In genomic region chr10:126969310-126969709, GRCh38 we compare ENCODE assay signal across 10 cellular contexts.
DNase-seq lines count a peak whose midpoint lies in the region; ATAC-seq and TF ChIP-seq lines count a peak whose summit lies in the region.
"Had no signal": no experiment of that assay in that cellular context is flagged by ENCODE, and none has a peak within 500 bp of the region (broad histone marks: within the 10 kb centered on the region; RNA-seq: fewer than 3 reads in every experiment).

No MANE protein-coding gene starts in this region.

- DNase-seq in SKM-1 treated with dmso at 0.1 percent for 144 hours (lab: John Stamatoyannopoulos, UW; ENCODE audit: unreplicated experiment), result peak; percentile 12
- no peak for DNase-seq in SKM-1 (lab: John Stamatoyannopoulos, UW; ENCODE audit: unreplicated experiment)
- peak; percentile 41 for DNase-seq in iPS DF 4.7 (ENCODE audit: extremely low read depth, low spot score)
- no peak for DNase-seq in type B pancreatic cell (ENCODE audit: extremely low spot score, unreplicated experiment)
- no peak for DNase-seq in ecto neural progenitor cell (ENCODE audit: low spot score)
- no peak for DNase-seq in stimulated activated naive CD8-positive, alpha-beta T cell treated with anti-CD3 and anti-CD28 coated beads, Interleukin-15, amount 100 ng/mL, for 72 hours
- DNase-seq: effector CD4-positive, alpha-beta T cell; MM.1S had no signal

- H3K27ac Mint-ChIP-seq in type B pancreatic cell, result no peak overlapping the region
- H3K27ac Mint-ChIP-seq in stimulated activated naive CD8-positive, alpha-beta T cell treated with anti-CD3 and anti-CD28 coated beads, Interleukin-15, amount 100 ng/mL, for 72 hours, result no peak overlapping the region

- no peaks in the 10 kb centered on the region for H3K27me3 Mint-ChIP-seq in type B pancreatic cell
- H3K27me3 Mint-ChIP-seq in stimulated activated naive CD8-positive, alpha-beta T cell treated with anti-CD3 and anti-CD28 coated beads, Interleukin-15, amount 100 ng/mL, for 72 hours, result no peaks in the 10 kb centered on the region

- peaks cover 29% of the 10 kb centered on the region for H3K36me3 Mint-ChIP-seq in type B pancreatic cell

- peak; percentile 31 for TF ChIP-seq CTCF in type B pancreatic cell (conservative IDR thresholded peaks at IDR 0.05)

- H3K9me3 Mint-ChIP-seq in type B pancreatic cell, result no peaks in the 10 kb centered on the region
- peaks cover 3 to 11% of the 10 kb centered on the region in 2 donors for H3K9me3 Mint-ChIP-seq in stimulated activated naive CD8-positive, alpha-beta T cell treated with anti-CD3 and anti-CD28 coated beads, Interleukin-15, amount 100 ng/mL, for 72 hours

- H3K4me3 Mint-ChIP-seq in type B pancreatic cell, result no peak overlapping the region
- H3K4me3 Mint-ChIP-seq in stimulated activated naive CD8-positive, alpha-beta T cell treated with anti-CD3 and anti-CD28 coated beads, Interleukin-15, amount 100 ng/mL, for 72 hours, result no peak overlapping the region

- ATAC-seq in SK-N-SH treated with all-trans-retinoic acid at 6 μM for 48 hours (0 out of 3 replicates have a peak, but pooled peaks have one; percentile 12), HG03175 (IDR thresholded peaks at IDR 0.05; ENCODE audit: unreplicated experiment) (no peak)
- ATAC-seq in stimulated activated naive CD8-positive, alpha-beta T cell treated with anti-CD3 and anti-CD28 coated beads, Interleukin-15, amount 100 ng/mL, for 72 hours, result no peak

- peaks cover 22% of the 10 kb centered on the region for H3K4me1 Mint-ChIP-seq in type B pancreatic cell (ENCODE audit: unreplicated experiment)
- no peaks in the 10 kb centered on the region for H3K4me1 Mint-ChIP-seq in stimulated activated naive CD8-positive, alpha-beta T cell treated with anti-CD3 and anti-CD28 coated beads, Interleukin-15, amount 100 ng/mL, for 72 hours

TF ChIP-seq in SK-N-SH treated with all-trans-retinoic acid at 6 μM for 48 hours, 23 proteins besides CTCF, POLR2A, EP300 and RAD21:
- no peak for TF ChIP-seq ARNTL (CRISPR knock-in tag; IDR thresholded peaks at IDR 0.05; ENCODE audit: borderline replicate concordance, low read depth)
- no peak for TF ChIP-seq ZFP3 (CRISPR knock-in tag; IDR thresholded peaks at IDR 0.05)
- no peak for TF ChIP-seq PATZ1 (CRISPR knock-in tag; IDR thresholded peaks at IDR 0.05; ENCODE audit: borderline replicate concordance)
- no peak for TF ChIP-seq TSHZ2 (CRISPR knock-in tag; IDR thresholded peaks at IDR 0.05)
- TF ChIP-seq ZC3H10 (CRISPR knock-in tag; IDR thresholded peaks at IDR 0.05), result no peak
- TF ChIP-seq ISL1 (CRISPR knock-in tag; IDR thresholded peaks at IDR 0.05), result no peak
- no peak for TF ChIP-seq PPARA (CRISPR knock-in tag; IDR thresholded peaks at IDR 0.05; ENCODE audit: borderline replicate concordance)
- TF ChIP-seq, protein P1, sequence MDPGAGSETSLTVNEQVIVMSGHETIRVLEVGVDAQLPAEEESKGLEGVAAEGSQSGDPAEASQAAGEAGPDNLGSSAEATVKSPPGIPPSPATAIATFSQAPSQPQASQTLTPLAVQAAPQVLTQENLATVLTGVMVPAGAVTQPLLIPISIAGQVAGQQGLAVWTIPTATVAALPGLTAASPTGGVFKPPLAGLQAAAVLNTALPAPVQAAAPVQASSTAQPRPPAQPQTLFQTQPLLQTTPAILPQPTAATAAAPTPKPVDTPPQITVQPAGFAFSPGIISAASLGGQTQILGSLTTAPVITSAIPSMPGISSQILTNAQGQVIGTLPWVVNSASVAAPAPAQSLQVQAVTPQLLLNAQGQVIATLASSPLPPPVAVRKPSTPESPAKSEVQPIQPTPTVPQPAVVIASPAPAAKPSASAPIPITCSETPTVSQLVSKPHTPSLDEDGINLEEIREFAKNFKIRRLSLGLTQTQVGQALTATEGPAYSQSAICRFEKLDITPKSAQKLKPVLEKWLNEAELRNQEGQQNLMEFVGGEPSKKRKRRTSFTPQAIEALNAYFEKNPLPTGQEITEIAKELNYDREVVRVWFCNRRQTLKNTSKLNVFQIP (CRISPR knock-in tag; IDR thresholded peaks at IDR 0.05; ENCODE audit: borderline replicate concordance, low read depth), result no peak
- TF ChIP-seq TCF4 (CRISPR knock-in tag; IDR thresholded peaks at IDR 0.05; ENCODE audit: borderline replicate concordance), result no peak
- TF ChIP-seq ZFP30 (CRISPR knock-in tag; IDR thresholded peaks at IDR 0.05), result no peak
- no peak for TF ChIP-seq GLIS3 (CRISPR knock-in tag; IDR thresholded peaks at IDR 0.05)
- TF ChIP-seq RARB (CRISPR knock-in tag; IDR thresholded peaks at IDR 0.05), result no peak
- no peak for TF ChIP-seq TOX (CRISPR knock-in tag; IDR thresholded peaks at IDR 0.05; ENCODE audit: borderline replicate concordance)
- TF ChIP-seq, protein P2, sequence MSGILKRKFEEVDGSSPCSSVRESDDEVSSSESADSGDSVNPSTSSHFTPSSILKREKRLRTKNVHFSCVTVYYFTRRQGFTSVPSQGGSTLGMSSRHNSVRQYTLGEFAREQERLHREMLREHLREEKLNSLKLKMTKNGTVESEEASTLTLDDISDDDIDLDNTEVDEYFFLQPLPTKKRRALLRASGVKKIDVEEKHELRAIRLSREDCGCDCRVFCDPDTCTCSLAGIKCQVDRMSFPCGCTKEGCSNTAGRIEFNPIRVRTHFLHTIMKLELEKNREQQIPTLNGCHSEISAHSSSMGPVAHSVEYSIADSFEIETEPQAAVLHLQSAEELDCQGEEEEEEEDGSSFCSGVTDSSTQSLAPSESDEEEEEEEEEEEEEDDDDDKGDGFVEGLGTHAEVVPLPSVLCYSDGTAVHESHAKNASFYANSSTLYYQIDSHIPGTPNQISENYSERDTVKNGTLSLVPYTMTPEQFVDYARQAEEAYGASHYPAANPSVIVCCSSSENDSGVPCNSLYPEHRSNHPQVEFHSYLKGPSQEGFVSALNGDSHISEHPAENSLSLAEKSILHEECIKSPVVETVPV (CRISPR knock-in tag; IDR thresholded peaks at IDR 0.05), result no peak

Comparison
In these comparisons a context has a peak if more than half of its experiments do, and no peak if none do; other contexts are left out.
1. DNase-seq: peak in SKM-1 treated with dmso at 0.1 percent for 144 hours (single experiment) and iPS DF 4.7 (single experiment); none in SKM-1 (single experiment), type B pancreatic cell (single experiment), ecto neural progenitor cell (single experiment) and stimulated activated naive CD8-positive, alpha-beta T cell treated with anti-CD3 and anti-CD28 coated beads, Interleukin-15, amount 100 ng/mL, for 72 hours (0 of 2).